Comparison of ENCODE assay signal across 18 cellular contexts in the genomic region with DNA sequence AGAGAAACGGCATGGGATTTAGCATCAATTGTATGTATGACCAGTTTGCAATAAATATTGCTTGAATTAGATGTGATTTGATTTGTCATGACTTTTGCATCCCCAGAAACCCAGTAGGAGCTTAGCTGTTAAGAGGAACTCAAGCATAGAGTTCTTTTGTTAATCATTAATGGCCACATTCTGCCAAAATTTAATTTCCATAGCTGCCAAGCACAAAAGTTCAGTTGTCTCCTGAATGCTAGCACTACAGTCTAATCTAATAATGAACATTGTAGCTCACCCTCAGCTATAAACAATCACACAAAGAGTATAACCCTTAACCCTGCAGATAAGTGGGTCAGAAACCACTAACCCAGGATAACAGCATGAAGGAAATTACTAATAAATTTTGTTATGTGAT.
"Had no signal": no experiment of that assay in that cellular context is flagged by ENCODE, and none has a peak within 500 bp of the region (broad histone marks: within the 10 kb centered on the region; RNA-seq: fewer than 3 reads in every experiment).

No MANE protein-coding gene starts in this region.

- H3K9me3 ChIP-seq: ovary had no signal

- H3K4me1 Mint-ChIP-seq: activated CD4-positive, alpha-beta T cell treated with anti-CD3 and anti-CD28 coated beads, Interleukin-2, amount 10 ng/mL, durations not matched to agents 24 days and 14 days; activated naive CD4-positive, alpha-beta T cell treated with anti-CD3 and anti-CD28 coated beads, Interleukin-2, amount 10 ng/mL, durations not matched to agents 7 days and 5 days; immature natural killer cell; stimulated activated naive B cell treated with anti-CD40 and anti-IgM and Interleukin-4, amounts not matched to agents 10 μg/mL and 1 μg/mL and 100 μg/mL, for 72 hours had no signal

- H3K9me3 Mint-ChIP-seq: activated CD4-positive, alpha-beta T cell treated with anti-CD3 and anti-CD28 coated beads, Interleukin-2, amount 10 ng/mL, durations not matched to agents 24 days and 14 days had no signal

- H3K4me3 ChIP-seq: dorsolateral prefrontal cortex, gastroesophageal sphincter, left lung, ovary had no signal

- H3K4me1 ChIP-seq: gastroesophageal sphincter, left lung had no signal

- H3K27me3 Mint-ChIP-seq: activated CD4-positive, alpha-beta T cell treated with anti-CD3 and anti-CD28 coated beads, Interleukin-2, amount 10 ng/mL, durations not matched to agents 24 days and 14 days; activated naive CD4-positive, alpha-beta T cell treated with anti-CD3 and anti-CD28 coated beads, Interleukin-2, amount 10 ng/mL, durations not matched to agents 7 days and 5 days had no signal

- FAIRE-seq: colon had no signal

- H3K36me3 ChIP-seq: brain microvascular endothelial cell, gastroesophageal sphincter, left lung, ovary had no signal

- H3K27ac ChIP-seq: brain microvascular endothelial cell, dorsolateral prefrontal cortex, gastroesophageal sphincter, left lung, ovary had no signal

- H3K27me3 ChIP-seq: brain microvascular endothelial cell, dorsolateral prefrontal cortex, gastroesophageal sphincter, left lung, ovary had no signal

- H3K36me3 Mint-ChIP-seq: activated naive CD4-positive, alpha-beta T cell treated with anti-CD3 and anti-CD28 coated beads, Interleukin-2, amount 10 ng/mL, durations not matched to agents 7 days and 5 days; immature natural killer cell; stimulated activated naive B cell treated with anti-CD40 and anti-IgM and Interleukin-4, amounts not matched to agents 10 μg/mL and 1 μg/mL and 100 μg/mL, for 72 hours had no signal

- ATAC-seq: activated T-cell treated with anti-CD3 and anti-CD28 coated beads, Interleukin-2, amount 50 U/mL, for 4 hours; gastroesophageal sphincter; left lung; SK-N-SH treated with all-trans-retinoic acid at 6 μM for 48 hours; stimulated activated naive B cell treated with anti-CD40 and anti-IgM and Interleukin-4, amounts not matched to agents 10 μg/mL and 1 μg/mL and 100 μg/mL, for 72 hours had no signal

- H3K27ac Mint-ChIP-seq: activated CD4-positive, alpha-beta T cell treated with anti-CD3 and anti-CD28 coated beads, Interleukin-2, amount 10 ng/mL, durations not matched to agents 24 days and 14 days; activated naive CD4-positive, alpha-beta T cell treated with anti-CD3 and anti-CD28 coated beads, Interleukin-2, amount 10 ng/mL, durations not matched to agents 7 days and 5 days; immature natural killer cell; stimulated activated naive B cell treated with anti-CD40 and anti-IgM and Interleukin-4, amounts not matched to agents 10 μg/mL and 1 μg/mL and 100 μg/mL, for 72 hours had no signal

- H3K4me3 Mint-ChIP-seq: activated CD4-positive, alpha-beta T cell treated with anti-CD3 and anti-CD28 coated beads, Interleukin-2, amount 10 ng/mL, durations not matched to agents 24 days and 14 days; activated naive CD4-positive, alpha-beta T cell treated with anti-CD3 and anti-CD28 coated beads, Interleukin-2, amount 10 ng/mL, durations not matched to agents 7 days and 5 days; activated T-cell treated with anti-CD3 and anti-CD28 coated beads, Interleukin-2, amount 50 U/mL, for 4 hours; immature natural killer cell; stimulated activated naive B cell treated with anti-CD40 and anti-IgM and Interleukin-4, amounts not matched to agents 10 μg/mL and 1 μg/mL and 100 μg/mL, for 72 hours had no signal

- DNase-seq: activated CD4-positive, alpha-beta T cell treated with anti-CD3 and anti-CD28 coated beads, Interleukin-2, amount 10 ng/mL, durations not matched to agents 24 days and 14 days; activated CD8-positive, alpha-beta memory T cell treated with anti-CD3 and anti-CD28 coated beads, Interleukin-2, amount 50 U/mL, for 4 hours; activated naive CD4-positive, alpha-beta T cell treated with anti-CD3 and anti-CD28 coated beads, Interleukin-2, amount 10 ng/mL, durations not matched to agents 7 days and 5 days; activated T-cell treated with anti-CD3 and anti-CD28 coated beads, Interleukin-2, amount 50 U/mL, for 4 hours; aorta; brain microvascular endothelial cell; central memory CD4-positive, alpha-beta T cell; dorsolateral prefrontal cortex; immature natural killer cell; left lung; mammary epithelial cell; ovary; stimulated activated naive B cell treated with anti-CD40 and anti-IgM and Interleukin-4, amounts not matched to agents 10 μg/mL and 1 μg/mL and 100 μg/mL, for 72 hours; T-helper 1 cell; T1000 had no signal
